Comparison of ENCODE assay signal across 10 cellular contexts in genomic region chr13:95457294-95457693, GRCh38.
DNase-seq lines count a peak whose midpoint lies in the region; ATAC-seq, FAIRE-seq and TF ChIP-seq lines count a peak whose summit lies in the region.
"Had no signal": no experiment of that assay in that cellular context is flagged by ENCODE, and none has a peak within 500 bp of the region (broad histone marks: within the 10 kb centered on the region; RNA-seq: fewer than 3 reads in every experiment).

No MANE protein-coding gene starts in this region.

- no peaks in the 10 kb centered on the region for H3K27me3 ChIP-seq in astrocyte (ENCODE audit: insufficient read depth, low read length)

- DNase-seq in astrocyte (ENCODE audit: low read depth) (peak; percentile 10), foreskin melanocyte (no peak), WTC11 (ENCODE audit: low spot score) (no peak), COLO668 (lab: John Stamatoyannopoulos, UW; ENCODE audit: unreplicated experiment) (no peak), CD1c-positive myeloid dendritic cell (ENCODE audit: extremely low spot score) (no peak)
- DNase-seq: KG1 had no signal

- peaks cover 17% of the 10 kb centered on the region for H3K9me3 Mint-ChIP-seq in astrocyte (ENCODE audit: unreplicated experiment)
- H3K9me3 Mint-ChIP-seq in WTC11 = peaks cover 36% of the 10 kb centered on the region

- H3K27me3 Mint-ChIP-seq in astrocyte (ENCODE audit: low read depth, unreplicated experiment) (no peaks in the 10 kb centered on the region), WTC11 (ENCODE audit: low read depth) (no peaks in the 10 kb centered on the region; the same call in 1 of the 2 replicates)

- H3K9me3 ChIP-seq in astrocyte (ENCODE audit: insufficient read depth, low read depth, low read length) = peaks cover 9% of the 10 kb centered on the region

- no peak overlapping the region for H3K9ac ChIP-seq in astrocyte (ENCODE audit: low read length)

- CTCF ChIA-PET in WTC11 (lab: Charles Lee) = no interaction called here

- H3K4me1 ChIP-seq in astrocyte (ENCODE audit: insufficient read depth, low read length) = no peaks in the 10 kb centered on the region

- no peaks in the 10 kb centered on the region for H4K20me1 ChIP-seq in astrocyte (ENCODE audit: insufficient read depth, low read length)

- TF ChIP-seq CTCF in astrocyte (IDR thresholded peaks at IDR 0.05; ENCODE audit: insufficient read depth, low read depth, low read length) = no peak
- TF ChIP-seq CTCF in WTC11 (IDR thresholded peaks at IDR 0.05) = no peak

- H3K27ac Mint-ChIP-seq in astrocyte (ENCODE audit: unreplicated experiment) (no peak overlapping the region), WTC11 (no peak overlapping the region)

- H2AFZ ChIP-seq in astrocyte (ENCODE audit: low read depth, low read length) = no peak overlapping the region

- no peaks in the 10 kb centered on the region for H3K36me3 ChIP-seq in astrocyte (ENCODE audit: insufficient read depth, low read length)

- POLR2A ChIA-PET in WTC11 (lab: Charles Lee) = no interaction called here

- no peak overlapping the region for H3K4me3 ChIP-seq in astrocyte (ENCODE audit: insufficient read depth, low read depth, low read length)

- no peak overlapping the region for H3K4me3 Mint-ChIP-seq in astrocyte (ENCODE audit: unreplicated experiment)
- H3K4me3 Mint-ChIP-seq in WTC11 = no peak overlapping the region

- H3K4me1 Mint-ChIP-seq in astrocyte (ENCODE audit: low read depth, unreplicated experiment) (no peaks in the 10 kb centered on the region), WTC11 (peaks cover 6% of the 10 kb centered on the region)

- H3K79me2 ChIP-seq in astrocyte (ENCODE audit: insufficient read depth, low read length) = no peaks in the 10 kb centered on the region

- H3K36me3 Mint-ChIP-seq in astrocyte (ENCODE audit: low read depth, unreplicated experiment) (no peaks in the 10 kb centered on the region), WTC11 (peaks cover 26% of the 10 kb centered on the region)

- H3K27ac ChIP-seq in astrocyte (ENCODE audit: low read depth, low read length) = no peak overlapping the region

- peak; percentile 99 for ATAC-seq in GM18508 (IDR thresholded peaks at IDR 0.05; ENCODE audit: insufficient read depth, unreplicated experiment)
- peak; percentile 99 for ATAC-seq in GM19467 (IDR thresholded peaks at IDR 0.05; ENCODE audit: unreplicated experiment)
- peak; percentile 99 for ATAC-seq in HG03066 (IDR thresholded peaks at IDR 0.05; ENCODE audit: low read depth, unreplicated experiment)
- ATAC-seq in WTC11 = no peak
- ATAC-seq: sciatic nerve had no signal

- no peak for FAIRE-seq in astrocyte (lab: Jason Lieb, UNC)

- no peak overlapping the region for H3K4me2 ChIP-seq in astrocyte (ENCODE audit: low read length)

TF ChIP-seq in WTC11, 78 proteins besides CTCF, POLR2A, EP300 and RAD21 (continues in another document):
- no peak for TF ChIP-seq FOXP4 (CRISPR knock-in tag; IDR thresholded peaks at IDR 0.05)
- TF ChIP-seq GTF2I (CRISPR knock-in tag; conservative IDR thresholded peaks at IDR 0.05) = no peak
- no peak for TF ChIP-seq JUN (CRISPR knock-in tag; IDR thresholded peaks at IDR 0.05)
- TF ChIP-seq SMAD3 (CRISPR knock-in tag; IDR thresholded peaks at IDR 0.05; ENCODE audit: borderline replicate concordance) = no peak
- TF ChIP-seq ATF2 (CRISPR knock-in tag; IDR thresholded peaks at IDR 0.05; ENCODE audit: borderline replicate concordance, low read depth) = no peak
- no peak for TF ChIP-seq NFYB (CRISPR knock-in tag; conservative IDR thresholded peaks at IDR 0.05; ENCODE audit: low read depth)
- TF ChIP-seq ZNF416 (CRISPR knock-in tag; IDR thresholded peaks at IDR 0.05) = no peak
- no peak for TF ChIP-seq MYBL2 (CRISPR knock-in tag; IDR thresholded peaks at IDR 0.05)
- no peak for TF ChIP-seq E2F4 (CRISPR knock-in tag; IDR thresholded peaks at IDR 0.05; ENCODE audit: borderline replicate concordance, low read depth)
- no peak for TF ChIP-seq ZNF423 (CRISPR knock-in tag; IDR thresholded peaks at IDR 0.05)
- TF ChIP-seq SP1 (CRISPR knock-in tag; conservative IDR thresholded peaks at IDR 0.05) = no peak
- TF ChIP-seq ATF6 (CRISPR knock-in tag; IDR thresholded peaks at IDR 0.05) = no peak
- TF ChIP-seq NR3C1 (CRISPR knock-in tag; conservative IDR thresholded peaks at IDR 0.05; ENCODE audit: low read depth) = no peak
- no peak for TF ChIP-seq ZBTB43 (CRISPR knock-in tag; IDR thresholded peaks at IDR 0.05)
- no peak for TF ChIP-seq HMGA2 (CRISPR knock-in tag; IDR thresholded peaks at IDR 0.05)
- TF ChIP-seq ZSCAN18 (CRISPR knock-in tag; IDR thresholded peaks at IDR 0.05) = no peak
- TF ChIP-seq CBFB (CRISPR knock-in tag; IDR thresholded peaks at IDR 0.05; ENCODE audit: low read depth) = no peak
